14 cellular contexts compared by ENCODE assay signal in genomic region chr2:47029737-47030524, GRCh38.
A peak's percentile ranks its signal among the peaks of the same experiment; 100 is the strongest.
DNase-seq lines count a peak whose midpoint lies in the region; ATAC-seq, FAIRE-seq and TF ChIP-seq lines count a peak whose summit lies in the region.
"Had no signal": no experiment of that assay in that cellular context is flagged by ENCODE, and none has a peak within 500 bp of the region (broad histone marks: within the 10 kb centered on the region; RNA-seq: fewer than 3 reads in every experiment).

No MANE protein-coding gene starts in this region.

- H3K4me3 ChIP-seq in gastroesophageal sphincter (no peak overlapping the region), thyroid gland (replicated peaks in 1 of 3) (no peak overlapping the region)
- H3K4me3 ChIP-seq: lung, pancreas had no signal

- no peak for TF ChIP-seq EP300 in gastroesophageal sphincter (IDR thresholded peaks at IDR 0.05)

- H3K4me1 ChIP-seq in gastroesophageal sphincter (peaks cover 12 to 100% (median 75%) of the 10 kb centered on the region in 3 donors), thyroid gland (peaks cover 45 to 47% of the 10 kb centered on the region in 2 donors)

- H3K27ac ChIP-seq in gastroesophageal sphincter = peak overlapping the region; percentile 90 to 96 (median 95)
- peak overlapping the region in 2 of 3 donors; percentile 55 to 95 for H3K27ac ChIP-seq in thyroid gland
- H3K27ac ChIP-seq: pancreas had no signal

- FAIRE-seq in RCC 7860 (lab: Jason Lieb, UNC) = peak; percentile 60
- FAIRE-seq: pancreas had no signal

- WGBS in gastroesophageal sphincter (ENCODE audit: low coverage in 1 of 2), 2 donors = 30% methylated on average over 2 of the region's 6 CpGs; no CpG with 5 or more reads in 1 of the 2 donors
- WGBS in thyroid gland, 2 donors = 96 to 97% methylated on average over 6 of the region's 6 CpGs

- ATAC-seq in gastroesophageal sphincter = no peak
- ATAC-seq in GM18858 (IDR thresholded peaks at IDR 0.05; ENCODE audit: unreplicated experiment) = no peak
- ATAC-seq: stimulated activated naive B cell treated with anti-CD40 and anti-IgM and Interleukin-4, amounts not matched to agents 10 μg/mL and 1 μg/mL and 100 μg/mL, for 72 hours had no signal

- intact Hi-C loops in thyroid gland (cut with DNase I) = no loop called here

- H3K36me3 ChIP-seq in gastroesophageal sphincter (peaks cover 0 to 63% of the 10 kb centered on the region in 2 donors), thyroid gland (peaks cover 32 to 38% of the 10 kb centered on the region in 2 donors)

- no peaks in the 10 kb centered on the region for H3K9me3 ChIP-seq in gastroesophageal sphincter
- no peaks in the 10 kb centered on the region for H3K9me3 ChIP-seq in thyroid gland
- H3K9me3 ChIP-seq: pancreas had no signal

- no peaks in the 10 kb centered on the region for H3K27me3 ChIP-seq in gastroesophageal sphincter
- H3K27me3 ChIP-seq in thyroid gland = no peaks in the 10 kb centered on the region
- H3K27me3 ChIP-seq: pancreas had no signal

- TF ChIP-seq POLR2A in gastroesophageal sphincter (IDR thresholded peaks at IDR 0.05) (no peak), thyroid gland (IDR thresholded peaks at IDR 0.05) (no peak)

- TF ChIP-seq CTCF in gastroesophageal sphincter (IDR thresholded peaks at IDR 0.05) = no peak
- no peak for TF ChIP-seq CTCF in thyroid gland (IDR thresholded peaks at IDR 0.05)

- DNase-seq in SHP77 (lab: John Stamatoyannopoulos, UW) (peak; percentile 19 to 51), SHP77 treated with DMSO at 0.1 percent for 48 hours (lab: John Stamatoyannopoulos, UW) (no peak), RCC 7860 (ENCODE audit: low spot score) (peak; percentile 79), thyroid gland (no peak), NCI-H2081 treated with DMSO at 0.1 percent for 48 hours (lab: John Stamatoyannopoulos, UW) (no peak)
- no peak for DNase-seq in stimulated activated CD4-positive, alpha-beta T cell treated with anti-CD3 and anti-CD28 coated beads, Interleukin-4, amount 100 ng/mL, for 1 hour
- DNase-seq: activated CD4-positive, alpha-beta T cell treated with anti-CD3 and anti-CD28 coated beads for 4 hours; GF-D8; NCI-H524 treated with DMSO at 0.1 percent for 48 hours; pancreas; stimulated activated naive B cell treated with anti-CD40 and anti-IgM and Interleukin-4, amounts not matched to agents 10 μg/mL and 1 μg/mL and 100 μg/mL, for 72 hours had no signal

Comparison
In these comparisons a context has a peak if more than half of its experiments do, and no peak if none do; other contexts are left out.
1. DNase-seq: peak in SHP77 (2 of 2) and RCC 7860 (single experiment); none in SHP77 treated with DMSO at 0.1 percent for 48 hours (single experiment), thyroid gland (0 of 2), NCI-H2081 treated with DMSO at 0.1 percent for 48 hours (single experiment) and stimulated activated CD4-positive, alpha-beta T cell treated with anti-CD3 and anti-CD28 coated beads, Interleukin-4, amount 100 ng/mL, for 1 hour (single experiment).